Comparison of ENCODE assay signal across 8 cellular contexts in the genomic region with DNA sequence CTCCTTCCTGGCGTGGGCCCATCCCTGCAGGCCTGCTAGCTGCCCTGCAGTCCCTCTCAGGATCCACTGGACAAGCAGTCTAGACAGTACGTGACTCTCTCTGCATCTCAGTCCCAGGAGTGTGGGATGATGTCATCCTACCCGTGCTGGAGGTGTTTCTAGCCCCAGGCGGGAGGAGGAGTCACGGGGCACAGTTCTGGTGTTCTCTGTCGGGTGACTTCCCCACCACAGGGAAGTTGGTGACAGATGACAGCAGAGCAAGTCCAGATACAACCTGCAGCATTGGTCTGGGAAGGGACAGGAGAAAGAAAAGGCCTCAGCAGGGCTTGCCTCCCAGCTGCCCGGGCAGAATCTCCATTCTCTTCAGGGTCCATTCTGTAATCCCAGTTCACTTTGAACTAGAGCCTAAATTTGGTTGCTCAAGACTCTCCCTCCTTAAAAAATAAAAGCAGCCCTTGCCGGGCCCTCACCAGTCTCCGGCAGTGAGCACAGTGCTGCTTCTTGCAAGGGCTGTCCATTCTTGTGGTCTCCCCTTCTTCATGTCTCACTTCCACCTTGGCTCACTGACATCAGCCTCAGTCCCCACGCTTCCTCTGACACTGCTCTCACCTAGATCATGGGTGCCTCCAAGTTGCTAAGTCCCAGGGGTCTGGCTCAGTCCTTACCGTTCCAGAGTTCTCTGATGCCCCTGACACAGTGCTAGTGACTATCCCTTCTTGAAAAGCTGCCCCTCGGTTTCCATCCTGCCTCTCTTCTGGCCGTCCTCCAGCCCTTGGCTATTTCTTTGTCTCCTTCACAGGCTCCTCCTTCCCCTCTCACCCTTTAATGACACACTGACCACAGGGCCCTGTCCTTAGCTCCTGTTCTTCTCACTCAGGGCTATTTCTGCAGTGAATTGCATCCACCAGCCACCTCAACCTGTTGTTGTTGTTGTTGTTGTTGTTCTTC. TPM values are rescaled to one million over a fixed set of nuclear protein-coding genes. Genes with fewer than 3 reads are reported as not detected.
DNase-seq lines count a peak whose midpoint lies in the region; ATAC-seq and TF ChIP-seq lines count a peak whose summit lies in the region.

No MANE protein-coding gene starts in this region.

- intact Hi-C loops in Right ventricle myocardium superior (cut with DNase I): no loop called here

- in situ Hi-C loops in ACHN (cut with HindIII; ENCODE audit: low pct_ligation_motif_present, low pct_unique_long_range_greater_than_20kb, low sequenced_read_pairs): no loop called here

- DNase-seq in ACHN (peak; percentile 47), NCI-H2196 (lab: John Stamatoyannopoulos, UW; ENCODE audit: unreplicated experiment) (peak; percentile 48), activated T-cell treated with anti-CD3 and anti-CD28 coated beads for 4 hours (peak; percentile 2), Right ventricle myocardium superior (peak; percentile 86), retinal pigment epithelial cell (ENCODE audit: low read depth) (peak; percentile 56), cerebellum (ENCODE audit: low spot score) (no peak)

- H3K4me3 ChIP-seq in retinal pigment epithelial cell (ENCODE audit: low read length): no peak overlapping the region

- ATAC-seq in GM18858 (IDR thresholded peaks at IDR 0.05; ENCODE audit: unreplicated experiment) (peak; percentile 97), HG02973 (IDR thresholded peaks at IDR 0.05; ENCODE audit: unreplicated experiment) (peak; percentile 89), Right ventricle myocardium superior (ENCODE audit: poor library complexity) (peak; percentile 88)

- no peak for TF ChIP-seq CTCF in retinal pigment epithelial cell (conservative IDR thresholded peaks at IDR 0.05; ENCODE audit: low read depth, low read length)

RNA-seq across cellular contexts. Expression of a gene that starts 30.8 kb away (rescaled TPM):
- 0.46 TPM for total RNA-seq in Right ventricle myocardium superior
- total RNA-seq in cerebellum: not detected
